28 cellular contexts compared by ENCODE assay signal in genomic region chr2:86821306-86821705, GRCh38. TPM values are rescaled to one million over a fixed set of nuclear protein-coding genes. Genes with fewer than 3 reads are reported as not detected.
DNase-seq lines count a peak whose midpoint lies in the region; ATAC-seq, FAIRE-seq and TF ChIP-seq lines count a peak whose summit lies in the region.
"Had no signal": no experiment of that assay in that cellular context is flagged by ENCODE, and none has a peak within 500 bp of the region (broad histone marks: within the 10 kb centered on the region; RNA-seq: fewer than 3 reads in every experiment).

No MANE protein-coding gene starts in this region.

- H3K4me3 Mint-ChIP-seq in MCF 10A (ENCODE audit: unreplicated experiment), result no peak overlapping the region
- peak overlapping the region; percentile 72 for H3K4me3 Mint-ChIP-seq in activated CD8-positive, alpha-beta T cell treated with anti-CD3 and anti-CD28 coated beads for 36 hours
- no peak overlapping the region for H3K4me3 Mint-ChIP-seq in T-helper 2 cell treated with Interferon-gamma antibody and Interleukin-4, amounts not matched to agents 5 μg/mL and 100 μg/mL, for 36 hours

- H3K27ac ChIP-seq in breast epithelium (peak overlapping the region; percentile 19 to 38), keratinocyte (ENCODE audit: control insufficient read depth, insufficient read depth, low read length) (no peak overlapping the region)
- H3K27ac ChIP-seq: adrenal gland, body of pancreas, VCaP had no signal

- H3K4me1 Mint-ChIP-seq in MCF 10A (ENCODE audit: insufficient read depth, unreplicated experiment), result peaks cover 5% of the 10 kb centered on the region
- H3K4me1 Mint-ChIP-seq in activated CD8-positive, alpha-beta T cell treated with anti-CD3 and anti-CD28 coated beads for 36 hours (ENCODE audit: low read depth), result peaks cover 84% of the 10 kb centered on the region
- peaks cover 11% of the 10 kb centered on the region for H3K4me1 Mint-ChIP-seq in T-helper 2 cell treated with Interferon-gamma antibody and Interleukin-4, amounts not matched to agents 5 μg/mL and 100 μg/mL, for 36 hours (ENCODE audit: low read depth)

- H3K27me3 ChIP-seq in breast epithelium (no peaks in the 10 kb centered on the region), keratinocyte (ENCODE audit: control insufficient read depth, extremely low read depth, insufficient read depth, low read length) (peaks cover 4% of the 10 kb centered on the region)
- H3K27me3 ChIP-seq: adrenal gland, body of pancreas had no signal

- BruUV-seq in MCF 10A (replicated peaks; lab: Mats Ljungman, UMichigan), result no TSS peak

- no peaks in the 10 kb centered on the region for H3K36me3 ChIP-seq in breast epithelium
- H3K36me3 ChIP-seq in keratinocyte (ENCODE audit: control insufficient read depth in 2 of 2, extremely low read depth in 1 of 2, insufficient read depth in 2 of 2, low read length in 2 of 2), result no peaks in the 10 kb centered on the region
- H3K36me3 ChIP-seq: adrenal gland had no signal

- intact Hi-C loops in breast epithelium (cut with DNase I; ENCODE audit: low total_unique reads) (no loop called here), MCF 10A (cut with micrococcal nuclease) (no loop called here)
- intact Hi-C loops in activated CD8-positive, alpha-beta T cell treated with anti-CD3 and anti-CD28 coated beads for 36 hours (cut with micrococcal nuclease), result no loop called here

- no peak overlapping the region for H3K9ac ChIP-seq in keratinocyte (ENCODE audit: control insufficient read depth, extremely low read depth, insufficient read depth, low read length)

- H3K79me2 ChIP-seq in keratinocyte (ENCODE audit: control insufficient read depth, insufficient read depth, low read length), result no peaks in the 10 kb centered on the region

- H3K4me3 ChIP-seq in breast epithelium (peak overlapping the region in 2 of 3 donors; percentile 22 to 34), keratinocyte (ENCODE audit: control insufficient read depth in 2 of 3, extremely low read depth in 1 of 3, insufficient read depth in 2 of 3, low read depth in 1 of 3, low read length in 3 of 3) (peak overlapping the region in 1 of 3 experiments; percentile 6)
- H3K4me3 ChIP-seq: adrenal gland, body of pancreas had no signal

- no peaks in the 10 kb centered on the region for H3K36me3 Mint-ChIP-seq in MCF 10A (ENCODE audit: insufficient read depth, unreplicated experiment)
- H3K36me3 Mint-ChIP-seq in activated CD8-positive, alpha-beta T cell treated with anti-CD3 and anti-CD28 coated beads for 36 hours (ENCODE audit: low read depth), result peaks cover 46% of the 10 kb centered on the region
- H3K36me3 Mint-ChIP-seq in T-helper 2 cell treated with Interferon-gamma antibody and Interleukin-4, amounts not matched to agents 5 μg/mL and 100 μg/mL, for 36 hours (ENCODE audit: low read depth), result no peaks in the 10 kb centered on the region

- no peaks in the 10 kb centered on the region for H3K27me3 Mint-ChIP-seq in MCF 10A (ENCODE audit: insufficient read depth, unreplicated experiment)
- no peaks in the 10 kb centered on the region for H3K27me3 Mint-ChIP-seq in activated CD8-positive, alpha-beta T cell treated with anti-CD3 and anti-CD28 coated beads for 36 hours
- H3K27me3 Mint-ChIP-seq in T-helper 2 cell treated with Interferon-gamma antibody and Interleukin-4, amounts not matched to agents 5 μg/mL and 100 μg/mL, for 36 hours (ENCODE audit: low read depth), result peaks cover 20% of the 10 kb centered on the region

- peak overlapping the region; percentile 17 for H2AFZ ChIP-seq in keratinocyte (ENCODE audit: control insufficient read depth, low read length)

- TF ChIP-seq CTCF in breast epithelium (IDR thresholded peaks at IDR 0.05) (no peak), MCF 10A (IDR thresholded peaks at IDR 0.05; ENCODE audit: unreplicated experiment) (no peak), keratinocyte (optimal IDR thresholded peaks at IDR 0.05 in 1 of 3, IDR thresholded peaks at IDR 0.05 in 1 of 3, conservative IDR thresholded peaks at IDR 0.05 in 1 of 3; ENCODE audit: extremely low read depth in 1 of 3, insufficient read depth in 2 of 3, low read length in 3 of 3) (no peak)
- TF ChIP-seq CTCF in activated CD8-positive, alpha-beta T cell treated with anti-CD3 and anti-CD28 coated beads for 36 hours (IDR thresholded peaks at IDR 0.05), result no peak

- FAIRE-seq in keratinocyte (lab: Jason Lieb, UNC), result no peak
- FAIRE-seq: GM18507 had no signal

- H3K9me3 ChIP-seq in breast epithelium (peaks cover 0 to 5% of the 10 kb centered on the region in 2 donors), keratinocyte (ENCODE audit: control insufficient read depth, low read depth, low read length) (no peaks in the 10 kb centered on the region)
- H3K9me3 ChIP-seq: adrenal gland, body of pancreas had no signal

- H3K9me3 Mint-ChIP-seq in MCF 10A (ENCODE audit: unreplicated experiment), result no peaks in the 10 kb centered on the region
- peaks cover 5% of the 10 kb centered on the region for H3K9me3 Mint-ChIP-seq in activated CD8-positive, alpha-beta T cell treated with anti-CD3 and anti-CD28 coated beads for 36 hours
- H3K9me3 Mint-ChIP-seq in T-helper 2 cell treated with Interferon-gamma antibody and Interleukin-4, amounts not matched to agents 5 μg/mL and 100 μg/mL, for 36 hours, result peaks cover 10% of the 10 kb centered on the region

- no peaks in the 10 kb centered on the region for H3K9me1 ChIP-seq in keratinocyte (ENCODE audit: control insufficient read depth, extremely low read depth, insufficient read depth, low read length)

- dilution Hi-C loops in keratinocyte (cut with MboI; ENCODE audit: extremely low pct_ligation_motif_present, low sequenced_read_pairs), result no loop called here

- H4K20me1 ChIP-seq in keratinocyte (ENCODE audit: control insufficient read depth, extremely low read depth, insufficient read depth, low read length), result no peaks in the 10 kb centered on the region

- peak; percentile 11 for ATAC-seq in activated CD8-positive, alpha-beta T cell treated with anti-CD3 and anti-CD28 coated beads for 36 hours
- ATAC-seq in GM19395 (IDR thresholded peaks at IDR 0.05; ENCODE audit: unreplicated experiment), result no peak
- ATAC-seq: body of pancreas, left lobe of liver, PC-3 had no signal

- POLR2A ChIA-PET in MCF 10A (lab: Yijun Ruan, JAX), result interaction anchor here (0.7 to 1.4 kb wide), 2 partner anchors 8 to 380 kb away, joined by 3 to 6 read pairs; no protein-coding TSS in a partner anchor
- POLR2A ChIA-PET in activated CD8-positive, alpha-beta T cell treated with anti-CD3 and anti-CD28 coated beads for 36 hours (lab: Charles Lee), result interaction anchor here (1.1 to 12.6 kb wide), 10 partner anchors 8 to 39 kb away, joined by 3 to 129 read pairs (median 10); partner anchors contain the start of gene CD8A

- H3K4me1 ChIP-seq in breast epithelium (no peaks in the 10 kb centered on the region), keratinocyte (ENCODE audit: control insufficient read depth, extremely low read depth, insufficient read depth, low read length) (peaks cover 4% of the 10 kb centered on the region)
- H3K4me1 ChIP-seq: adrenal gland, body of pancreas, Caco-2 had no signal

- no peak overlapping the region for H3K27ac Mint-ChIP-seq in MCF 10A (ENCODE audit: low read depth, unreplicated experiment)
- peak overlapping the region; percentile 97 for H3K27ac Mint-ChIP-seq in activated CD8-positive, alpha-beta T cell treated with anti-CD3 and anti-CD28 coated beads for 36 hours
- H3K27ac Mint-ChIP-seq in T-helper 2 cell treated with Interferon-gamma antibody and Interleukin-4, amounts not matched to agents 5 μg/mL and 100 μg/mL, for 36 hours, result no peak overlapping the region

- DNase-seq in breast epithelium (ENCODE audit: low spot score in 2 of 2) (no peak), MCF 10A (ENCODE audit: unreplicated experiment) (no peak), keratinocyte (ENCODE audit: low read depth, low spot score) (no peak), ecto neural progenitor cell (ENCODE audit: low spot score) (no peak), cerebellum (ENCODE audit: low spot score) (no peak)
- DNase-seq in activated CD8-positive, alpha-beta T cell treated with anti-CD3 and anti-CD28 coated beads for 36 hours, result peak; percentile 64
- DNase-seq in T-helper 2 cell treated with Interferon-gamma antibody and Interleukin-4, amounts not matched to agents 5 μg/mL and 100 μg/mL, for 36 hours (ENCODE audit: low spot score), result no peak
- DNase-seq: ACHN; activated CD4-positive, alpha-beta T cell treated with anti-CD3 and anti-CD28 coated beads, Interleukin-2, amount 50 U/mL, for 1 hour; activated gamma-delta T cell treated with Interleukin-2 at 50 U/mL for 16 hours; adrenal gland; body of pancreas; Caco-2; mesendoderm; NCI-H1048; NCI-H1694 treated with DMSO at 0.1 percent for 48 hours; NCI-H2171 treated with DMSO at 0.1 percent for 48 hours; NCI-H524; PC-3; T-helper 9 cell; trophoblast cell had no signal

- peak overlapping the region; percentile 44 for H3K4me2 ChIP-seq in keratinocyte (ENCODE audit: control insufficient read depth, extremely low read depth, insufficient read depth, low read depth, low read length)

- CTCF ChIA-PET in MCF 10A (lab: Yijun Ruan, JAX), result no interaction called here
- CTCF ChIA-PET in activated CD8-positive, alpha-beta T cell treated with anti-CD3 and anti-CD28 coated beads for 36 hours (lab: Charles Lee), result interaction anchor here (1.2 to 3.9 kb wide), 3 partner anchors 9 to 13 kb away, joined by 4 to 18 read pairs (median 7); no protein-coding TSS in a partner anchor

- no peak for TF ChIP-seq POLR2A in breast epithelium (IDR thresholded peaks at IDR 0.05)

RNA-seq across cellular contexts. Expression of gene CD8A, which starts 30.6 kb away (rescaled TPM):
- total RNA-seq in breast epithelium, result 1 to 10 TPM in 2 of 3 donors, under 1 TPM in 1; 0.96 to 3.2 (median 2.0) TPM
- not detected in 2 replicates for total RNA-seq in MCF 10A (2022)
- total RNA-seq in activated CD8-positive, alpha-beta T cell treated with anti-CD3 and anti-CD28 coated beads for 36 hours, result 100 to 1,000 TPM; 419 to 432 TPM
- 0.02 to 0.19 TPM (median 0.10 TPM) in 3 replicates for polyA plus RNA-seq in keratinocyte
- not detected for polyA plus RNA-seq in keratinocyte (2011; ENCODE audit: low read depth)
- 0.13 and 0.23 TPM in 2 replicates for polyA plus RNA-seq in keratinocyte (2011; cell fraction: cytosol; rRNA removed)
- 0.14 and 0.40 TPM in 2 replicates for polyA plus RNA-seq in keratinocyte (2011; cell fraction: nucleus; rRNA removed)
- 0.08 and 0.09 TPM in 2 replicates for polyA plus RNA-seq in keratinocyte (2012; ENCODE audit: low replicate concordance)
- not detected in 3 replicates for polyA minus RNA-seq in keratinocyte
- polyA minus RNA-seq in keratinocyte (2011; cell fraction: cytosol; rRNA and poly(A)+ RNA removed), result not detected
- polyA minus RNA-seq in keratinocyte (2011; cell fraction: nucleus; rRNA and poly(A)+ RNA removed), result not detected in 2 replicates
- 1.5 TPM for total RNA-seq in cerebellum
- total RNA-seq: chondrocyte, myocyte had no signal
- polyA plus RNA-seq: BJ had no signal

RNA-seq across cellular contexts. Expression of gene CD8B, which starts 40.4 kb away (rescaled TPM):
- 1 to 10 TPM in 2 of 3 donors, under 1 TPM in 1; 0.64 to 3.6 (median 3.5) TPM for total RNA-seq in breast epithelium
- not detected in 2 replicates for total RNA-seq in MCF 10A (2022)
- 100 to 1,000 TPM; 319 to 321 TPM for total RNA-seq in activated CD8-positive, alpha-beta T cell treated with anti-CD3 and anti-CD28 coated beads for 36 hours
- not detected in 3 replicates for polyA plus RNA-seq in keratinocyte
- polyA plus RNA-seq in keratinocyte (2011; ENCODE audit: low read depth), result not detected
- not detected in 2 replicates for polyA plus RNA-seq in keratinocyte (2011; cell fraction: cytosol; rRNA removed)
- not detected in 2 replicates for polyA plus RNA-seq in keratinocyte (2011; cell fraction: nucleus; rRNA removed)
- not detected in 2 replicates for polyA plus RNA-seq in keratinocyte (2012; ENCODE audit: low replicate concordance)
- polyA minus RNA-seq in keratinocyte, result not detected in 3 replicates
- polyA minus RNA-seq in keratinocyte (2011; cell fraction: cytosol; rRNA and poly(A)+ RNA removed), result not detected
- not detected in 2 replicates for polyA minus RNA-seq in keratinocyte (2011; cell fraction: nucleus; rRNA and poly(A)+ RNA removed)
- 0.27 TPM for total RNA-seq in cerebellum
- total RNA-seq: chondrocyte, myocyte, PC-3 had no signal
- polyA plus RNA-seq: BJ had no signal

Comparison
In these comparisons a context has a peak if more than half of its experiments do, and no peak if none do; other contexts are left out.
1. RNA of gene CD8A, which starts 30.6 kb away (total RNA-seq): 419 to 432 TPM in activated CD8-positive, alpha-beta T cell treated with anti-CD3 and anti-CD28 coated beads for 36 hours; 0.96 to 3.2 TPM in breast epithelium, 1.5 TPM in cerebellum (single experiment) and not detected in MCF 10A; every median in the first group is over 10 times any median in the second.
2. RNA of gene CD8B, which starts 40.4 kb away (total RNA-seq): 319 to 321 TPM in activated CD8-positive, alpha-beta T cell treated with anti-CD3 and anti-CD28 coated beads for 36 hours; 0.64 to 3.6 TPM in breast epithelium, 0.27 TPM in cerebellum (single experiment) and not detected in MCF 10A; every median in the first group is over 10 times any median in the second.